15 cellular contexts compared by ENCODE assay signal in genomic region chr7:130989006-130989795, GRCh38.
DNase-seq lines count a peak whose midpoint lies in the region; ATAC-seq, FAIRE-seq and TF ChIP-seq lines count a peak whose summit lies in the region.
"Had no signal": no experiment of that assay in that cellular context is flagged by ENCODE, and none has a peak within 500 bp of the region (broad histone marks: within the 10 kb centered on the region; RNA-seq: fewer than 3 reads in every experiment).

No MANE protein-coding gene starts in this region.

- H3K36me3 Mint-ChIP-seq in activated CD4-positive, alpha-beta T cell treated with anti-CD3 and anti-CD28 coated beads, Interleukin-2, amount 10 ng/mL, durations not matched to agents 24 days and 14 days (ENCODE audit: low read depth), result peaks cover 27% of the 10 kb centered on the region
- peaks cover 1% of the 10 kb centered on the region for H3K36me3 Mint-ChIP-seq in activated CD8-positive, alpha-beta T cell treated with anti-CD3 and anti-CD28 coated beads, Interleukin-2, amount 10 ng/mL, durations not matched to agents 7 days and 5 days (ENCODE audit: low read depth)
- peaks cover 38% of the 10 kb centered on the region for H3K36me3 Mint-ChIP-seq in stimulated activated memory B cell treated with anti-CD40 and anti-IgM and Interleukin-4, amounts not matched to agents 10 μg/mL and 1 μg/mL and 100 μg/mL, for 72 hours

- no peak overlapping the region for H3K4me3 Mint-ChIP-seq in activated CD4-positive, alpha-beta T cell treated with anti-CD3 and anti-CD28 coated beads, Interleukin-2, amount 10 ng/mL, durations not matched to agents 24 days and 14 days
- H3K4me3 Mint-ChIP-seq in activated CD8-positive, alpha-beta T cell treated with anti-CD3 and anti-CD28 coated beads, Interleukin-2, amount 10 ng/mL, durations not matched to agents 7 days and 5 days, result no peak overlapping the region
- no peak overlapping the region for H3K4me3 Mint-ChIP-seq in stimulated activated memory B cell treated with anti-CD40 and anti-IgM and Interleukin-4, amounts not matched to agents 10 μg/mL and 1 μg/mL and 100 μg/mL, for 72 hours

- TF ChIP-seq CTCF in kidney (IDR thresholded peaks at IDR 0.05; ENCODE audit: borderline replicate concordance, extremely low read depth, insufficient read depth), result no peak

- POLR2A ChIA-PET in activated CD8-positive, alpha-beta T cell treated with anti-CD3 and anti-CD28 coated beads, Interleukin-2, amount 10 ng/mL, durations not matched to agents 7 days and 5 days (lab: Charles Lee), result interaction anchor here (0.6 to 1.4 kb wide), 2 partner anchors 11 to 15 kb away, joined by 3 to 5 read pairs; no protein-coding TSS in a partner anchor

- H3K36me3 ChIP-seq in kidney (ENCODE audit: control insufficient read depth in 1 of 2, insufficient read depth in 2 of 2, low read length in 2 of 2), result peaks cover 2 to 4% of the 10 kb centered on the region in 2 donors
- H3K36me3 ChIP-seq: cardiac muscle cell, HAP-1 had no signal

- peak overlapping the region; percentile 67 for H3K27ac Mint-ChIP-seq in activated CD4-positive, alpha-beta T cell treated with anti-CD3 and anti-CD28 coated beads, Interleukin-2, amount 10 ng/mL, durations not matched to agents 24 days and 14 days
- H3K27ac Mint-ChIP-seq in activated CD8-positive, alpha-beta T cell treated with anti-CD3 and anti-CD28 coated beads, Interleukin-2, amount 10 ng/mL, durations not matched to agents 7 days and 5 days, result peak overlapping the region; percentile 51
- H3K27ac Mint-ChIP-seq in stimulated activated memory B cell treated with anti-CD40 and anti-IgM and Interleukin-4, amounts not matched to agents 10 μg/mL and 1 μg/mL and 100 μg/mL, for 72 hours, result peak overlapping the region; percentile 79

- H3K4me3 ChIP-seq in kidney (ENCODE audit: low read length in 2 of 2), result no peak overlapping the region
- H3K4me3 ChIP-seq: A549, cardiac muscle cell, HAP-1, thoracic aorta had no signal

- H3K4me1 ChIP-seq in kidney (ENCODE audit: control insufficient read depth in 1 of 2, insufficient read depth in 1 of 2, low read depth in 1 of 2, low read length in 2 of 2), result peaks cover 26 to 35% of the 10 kb centered on the region in 2 donors
- H3K4me1 ChIP-seq: HAP-1 had no signal

- H3K9ac ChIP-seq in kidney (ENCODE audit: low read length in 2 of 2), result no peak overlapping the region

- no peak for FAIRE-seq in kidney (lab: Jason Lieb, UNC)
- FAIRE-seq: A549 had no signal

- intact Hi-C loops in activated CD4-positive, alpha-beta T cell treated with anti-CD3 and anti-CD28 coated beads, Interleukin-2, amount 10 ng/mL, durations not matched to agents 24 days and 14 days (cut with micrococcal nuclease), result no loop called here
- intact Hi-C loops in kidney (cut with DNase I), result no loop called here

- DNase-seq in activated CD4-positive, alpha-beta T cell treated with anti-CD3 and anti-CD28 coated beads, Interleukin-2, amount 10 ng/mL, durations not matched to agents 24 days and 14 days, result peak; percentile 65
- no peak for DNase-seq in activated CD4-positive, alpha-beta T cell treated with anti-CD3 and anti-CD28 coated beads, Interleukin-2, amount 50 U/mL, for 1 hour
- no peak for DNase-seq in activated CD8-positive, alpha-beta T cell treated with anti-CD3 and anti-CD28 coated beads, Interleukin-2, amount 10 ng/mL, durations not matched to agents 7 days and 5 days
- no peak for DNase-seq in kidney
- DNase-seq in NCI-H2196 treated with DMSO at 0.1 percent for 48 hours (lab: John Stamatoyannopoulos, UW; ENCODE audit: unreplicated experiment), result no peak
- DNase-seq in NCI-H2171 (lab: John Stamatoyannopoulos, UW), result no peak
- DNase-seq: DMS153; NCI-H2081; stimulated activated CD4-positive, alpha-beta T cell treated with anti-CD3 and anti-CD28 coated beads, Interleukin-4, amount 100 ng/mL, for 4 hours had no signal

- no peaks in the 10 kb centered on the region for H3K27me3 Mint-ChIP-seq in activated CD4-positive, alpha-beta T cell treated with anti-CD3 and anti-CD28 coated beads, Interleukin-2, amount 10 ng/mL, durations not matched to agents 24 days and 14 days
- H3K27me3 Mint-ChIP-seq in activated CD8-positive, alpha-beta T cell treated with anti-CD3 and anti-CD28 coated beads, Interleukin-2, amount 10 ng/mL, durations not matched to agents 7 days and 5 days (ENCODE audit: low read depth), result no peaks in the 10 kb centered on the region
- no peaks in the 10 kb centered on the region for H3K27me3 Mint-ChIP-seq in stimulated activated memory B cell treated with anti-CD40 and anti-IgM and Interleukin-4, amounts not matched to agents 10 μg/mL and 1 μg/mL and 100 μg/mL, for 72 hours

- no peaks in the 10 kb centered on the region for H3K9me3 ChIP-seq in kidney (ENCODE audit: control insufficient read depth in 1 of 2, low read length in 2 of 2)
- H3K9me3 ChIP-seq: A549, HAP-1, thoracic aorta had no signal

- ATAC-seq in activated CD8-positive, alpha-beta T cell treated with anti-CD3 and anti-CD28 coated beads, Interleukin-2, amount 10 ng/mL, durations not matched to agents 7 days and 5 days, result peak; percentile 25
- ATAC-seq in stimulated activated memory B cell treated with anti-CD40 and anti-IgM and Interleukin-4, amounts not matched to agents 10 μg/mL and 1 μg/mL and 100 μg/mL, for 72 hours, result no peak
- no peak for ATAC-seq in GM21737 (IDR thresholded peaks at IDR 0.05; ENCODE audit: unreplicated experiment)
- ATAC-seq: A549 had no signal

- CTCF ChIA-PET in activated CD8-positive, alpha-beta T cell treated with anti-CD3 and anti-CD28 coated beads, Interleukin-2, amount 10 ng/mL, durations not matched to agents 7 days and 5 days (lab: Charles Lee), result interaction anchor here (0.7 to 2.7 kb wide), 17 partner anchors 10 to 239 kb away, joined by 3 to 14 read pairs (median 5); no protein-coding TSS in a partner anchor

- peak overlapping the region; percentile 5 to 33 for H3K27ac ChIP-seq in kidney (ENCODE audit: low read depth in 2 of 2, low read length in 2 of 2)
- H3K27ac ChIP-seq: A549, cardiac muscle cell had no signal

- H3K4me1 Mint-ChIP-seq in activated CD4-positive, alpha-beta T cell treated with anti-CD3 and anti-CD28 coated beads, Interleukin-2, amount 10 ng/mL, durations not matched to agents 24 days and 14 days, result peaks cover 59% of the 10 kb centered on the region
- peaks cover 52% of the 10 kb centered on the region for H3K4me1 Mint-ChIP-seq in activated CD8-positive, alpha-beta T cell treated with anti-CD3 and anti-CD28 coated beads, Interleukin-2, amount 10 ng/mL, durations not matched to agents 7 days and 5 days (ENCODE audit: low read depth)
- H3K4me1 Mint-ChIP-seq in stimulated activated memory B cell treated with anti-CD40 and anti-IgM and Interleukin-4, amounts not matched to agents 10 μg/mL and 1 μg/mL and 100 μg/mL, for 72 hours, result peaks cover 60% of the 10 kb centered on the region

- no peaks in the 10 kb centered on the region for H3K9me3 Mint-ChIP-seq in activated CD4-positive, alpha-beta T cell treated with anti-CD3 and anti-CD28 coated beads, Interleukin-2, amount 10 ng/mL, durations not matched to agents 24 days and 14 days
- no peaks in the 10 kb centered on the region for H3K9me3 Mint-ChIP-seq in activated CD8-positive, alpha-beta T cell treated with anti-CD3 and anti-CD28 coated beads, Interleukin-2, amount 10 ng/mL, durations not matched to agents 7 days and 5 days (ENCODE audit: insufficient read depth)
- no peaks in the 10 kb centered on the region for H3K9me3 Mint-ChIP-seq in stimulated activated memory B cell treated with anti-CD40 and anti-IgM and Interleukin-4, amounts not matched to agents 10 μg/mL and 1 μg/mL and 100 μg/mL, for 72 hours
